In genomic region chr5:115379622-115380344, GRCh38 we compare ENCODE assay signal across 8 cellular contexts.
DNase-seq lines count a peak whose midpoint lies in the region; ATAC-seq, FAIRE-seq and TF ChIP-seq lines count a peak whose summit lies in the region.

No MANE protein-coding gene starts in this region.

- H3K4me3 ChIP-seq in keratinocyte (ENCODE audit: control insufficient read depth in 2 of 3, extremely low read depth in 1 of 3, insufficient read depth in 2 of 3, low read depth in 1 of 3, low read length in 3 of 3) = peak overlapping the region in 1 of 3 experiments; percentile 31
- H3K4me3 ChIP-seq in Caco-2 (ENCODE audit: low read depth, low read length) = no peak overlapping the region
- H3K4me3 ChIP-seq in aorta (ENCODE audit: low read length in 2 of 2) = no peak overlapping the region

- H3K27ac ChIP-seq in keratinocyte (ENCODE audit: control insufficient read depth, insufficient read depth, low read length) = peak overlapping the region; percentile 62
- H3K27ac ChIP-seq in aorta (ENCODE audit: low read depth in 1 of 2, low read length in 2 of 2) = no peak overlapping the region

- ATAC-seq in GM18519 (IDR thresholded peaks at IDR 0.05; ENCODE audit: low FRiP score, unreplicated experiment) = peak; percentile 50
- ATAC-seq in aorta (ENCODE audit: low FRiP score) = no peak

- H3K36me3 Mint-ChIP-seq in Caco-2 (ENCODE audit: insufficient read depth, unreplicated experiment) = no peaks in the 10 kb centered on the region
- H3K36me3 Mint-ChIP-seq in osteocyte (ENCODE audit: unreplicated experiment) = no peaks in the 10 kb centered on the region

- H3K36me3 ChIP-seq in keratinocyte (ENCODE audit: control insufficient read depth in 2 of 2, extremely low read depth in 1 of 2, insufficient read depth in 2 of 2, low read length in 2 of 2) (no peaks in the 10 kb centered on the region), Caco-2 (ENCODE audit: control insufficient read depth, insufficient read depth, low read length) (no peaks in the 10 kb centered on the region), aorta (ENCODE audit: control insufficient read depth in 1 of 2, insufficient read depth in 2 of 2, low read length in 1 of 2) (no peaks in the 10 kb centered on the region)

- no peaks in the 10 kb centered on the region for H3K9me1 ChIP-seq in keratinocyte (ENCODE audit: control insufficient read depth, extremely low read depth, insufficient read depth, low read length)

- H3K9me3 ChIP-seq in keratinocyte (ENCODE audit: control insufficient read depth, low read depth, low read length) = no peaks in the 10 kb centered on the region
- H3K9me3 ChIP-seq in Caco-2 = no peaks in the 10 kb centered on the region
- H3K9me3 ChIP-seq in aorta (ENCODE audit: control insufficient read depth, low read length) = no peaks in the 10 kb centered on the region

- TF ChIP-seq CTCF in keratinocyte (optimal IDR thresholded peaks at IDR 0.05 in 1 of 3, IDR thresholded peaks at IDR 0.05 in 1 of 3, conservative IDR thresholded peaks at IDR 0.05 in 1 of 3; ENCODE audit: extremely low read depth in 1 of 3, insufficient read depth in 2 of 3, low read length in 3 of 3) = no peak
- TF ChIP-seq CTCF in Caco-2 (IDR thresholded peaks at IDR 0.05; ENCODE audit: insufficient read depth in 1 of 2, low read depth in 1 of 2, low read length in 1 of 2, severe bottlenecking in 1 of 2, unreplicated experiment in 1 of 2) = no peak
- TF ChIP-seq CTCF in osteocyte (IDR thresholded peaks at IDR 0.05) = no peak

- H3K4me3 Mint-ChIP-seq in Caco-2 (ENCODE audit: unreplicated experiment) (no peak overlapping the region), osteocyte (ENCODE audit: unreplicated experiment) (no peak overlapping the region)

- peak overlapping the region; percentile 13 for H2AFZ ChIP-seq in keratinocyte (ENCODE audit: control insufficient read depth, low read length)

- dilution Hi-C loops in keratinocyte (cut with MboI; ENCODE audit: extremely low pct_ligation_motif_present, low sequenced_read_pairs) = no loop called here

- H3K27ac Mint-ChIP-seq in Caco-2 (ENCODE audit: unreplicated experiment) (no peak overlapping the region), osteocyte (ENCODE audit: unreplicated experiment) (no peak overlapping the region)

- H3K9me3 Mint-ChIP-seq in Caco-2 (ENCODE audit: unreplicated experiment) = no peaks in the 10 kb centered on the region
- H3K9me3 Mint-ChIP-seq in osteocyte (ENCODE audit: unreplicated experiment) = no peaks in the 10 kb centered on the region

- peak; percentile 14 for DNase-seq in HCEC 1CT
- DNase-seq in NCI-H146 treated with DMSO at 0.1 percent for 48 hours (lab: John Stamatoyannopoulos, UW; ENCODE audit: unreplicated experiment) = peak; percentile 95
- peak; percentile 66 for DNase-seq in keratinocyte (ENCODE audit: low read depth, low spot score)
- no peak for DNase-seq in Caco-2
- DNase-seq in osteocyte (ENCODE audit: extremely low spot score, unreplicated experiment) = no peak
- no peak for DNase-seq in NCI-H446 (lab: John Stamatoyannopoulos, UW)
- no peak for DNase-seq in aorta

- H3K27me3 Mint-ChIP-seq in Caco-2 (ENCODE audit: insufficient read depth, unreplicated experiment) (peaks cover 2% of the 10 kb centered on the region), osteocyte (ENCODE audit: unreplicated experiment) (no peaks in the 10 kb centered on the region)

- H4K20me1 ChIP-seq in keratinocyte (ENCODE audit: control insufficient read depth, extremely low read depth, insufficient read depth, low read length) = no peaks in the 10 kb centered on the region

- H3K4me1 Mint-ChIP-seq in Caco-2 (ENCODE audit: low read depth, unreplicated experiment) (no peaks in the 10 kb centered on the region), osteocyte (ENCODE audit: unreplicated experiment) (peaks cover 8% of the 10 kb centered on the region)

- POLR2A ChIA-PET in Caco-2 (lab: Charles Lee) = no interaction called here

- CTCF ChIA-PET in Caco-2 (lab: Charles Lee) = no interaction called here

- intact Hi-C loops in Caco-2 (cut with micrococcal nuclease; ENCODE audit: unreplicated experiment) (no loop called here), aorta (cut with DNase I) (loop anchor here in 1 of 2 donors (10.0 kb wide), 1 partner anchor 195 kb away; no protein-coding TSS in a partner anchor)

- H3K27me3 ChIP-seq in keratinocyte (ENCODE audit: control insufficient read depth, extremely low read depth, insufficient read depth, low read length) = no peaks in the 10 kb centered on the region
- H3K27me3 ChIP-seq in Caco-2 (replicated peaks; ENCODE audit: control insufficient read depth, insufficient read depth, low read length) = 0 out of 2 replicates have a peak, but pooled peaks cover under 1% of the 10 kb centered on the region
- no peaks in the 10 kb centered on the region for H3K27me3 ChIP-seq in aorta (ENCODE audit: control insufficient read depth in 1 of 2, insufficient read depth in 2 of 2, low read length in 1 of 2)

- WGBS in aorta, 2 donors = 85 to 86% methylated on average over 8 of the region's 8 CpGs

- H3K9ac ChIP-seq in keratinocyte (ENCODE audit: control insufficient read depth, extremely low read depth, insufficient read depth, low read length) = peak overlapping the region; percentile 9

- BruUV-seq in Caco-2 (replicated peaks; lab: Mats Ljungman, UMichigan) = no TSS peak

- H3K79me2 ChIP-seq in keratinocyte (ENCODE audit: control insufficient read depth, insufficient read depth, low read length) = no peaks in the 10 kb centered on the region

- peak; percentile 85 for FAIRE-seq in keratinocyte (lab: Jason Lieb, UNC)

- peak overlapping the region; percentile 90 for H3K4me2 ChIP-seq in keratinocyte (ENCODE audit: control insufficient read depth, extremely low read depth, insufficient read depth, low read depth, low read length)

- H3K4me1 ChIP-seq in keratinocyte (ENCODE audit: control insufficient read depth, extremely low read depth, insufficient read depth, low read length) (peaks cover 22% of the 10 kb centered on the region), Caco-2 (no peaks in the 10 kb centered on the region), aorta (ENCODE audit: control insufficient read depth in 1 of 2, insufficient read depth in 2 of 2, low read length in 2 of 2) (no peaks in the 10 kb centered on the region)

Comparison
In these comparisons a context has a peak if more than half of its experiments do, and no peak if none do; other contexts are left out.
1. DNase-seq: peak in HCEC 1CT (single experiment), NCI-H146 treated with DMSO at 0.1 percent for 48 hours (single experiment) and keratinocyte (single experiment); none in Caco-2 (0 of 2), osteocyte (single experiment), NCI-H446 (0 of 2) and aorta (0 of 2).